Comparison of ENCODE assay signal across 28 cellular contexts in genomic region chr13:66958611-66959010, GRCh38.
DNase-seq lines count a peak whose midpoint lies in the region; ATAC-seq and TF ChIP-seq lines count a peak whose summit lies in the region.
"Had no signal": no experiment of that assay in that cellular context is flagged by ENCODE, and none has a peak within 500 bp of the region (broad histone marks: within the 10 kb centered on the region; RNA-seq: fewer than 3 reads in every experiment).

No MANE protein-coding gene starts in this region.

- H3K27me3 Mint-ChIP-seq in stimulated activated memory B cell treated with anti-CD40 and anti-IgM and Interleukin-4, amounts not matched to agents 10 μg/mL and 1 μg/mL and 100 μg/mL, for 72 hours, result no peaks in the 10 kb centered on the region
- H3K27me3 Mint-ChIP-seq: activated CD4-positive, alpha-beta T cell treated with anti-CD3 and anti-CD28 coated beads, Interleukin-2, amount 10 ng/mL, durations not matched to agents 24 days and 14 days; activated naive CD8-positive, alpha-beta T cell; CD8-positive, alpha-beta memory T cell had no signal

- H3K36me3 ChIP-seq in heart right ventricle (no peaks in the 10 kb centered on the region), right atrium auricular region (no peaks in the 10 kb centered on the region)
- H3K36me3 ChIP-seq: ascending aorta, neutrophil, thyroid gland had no signal

- no peaks in the 10 kb centered on the region for H3K4me1 Mint-ChIP-seq in stimulated activated memory B cell treated with anti-CD40 and anti-IgM and Interleukin-4, amounts not matched to agents 10 μg/mL and 1 μg/mL and 100 μg/mL, for 72 hours
- H3K4me1 Mint-ChIP-seq: CD8-positive, alpha-beta memory T cell; stimulated activated effector memory CD8-positive, alpha-beta T cell treated with anti-CD3 and anti-CD28 coated beads, Interleukin-12 subunit alpha, Interleukin-12 subunit beta, amount 100 ng/mL, for 72 hours had no signal

- H3K27ac Mint-ChIP-seq in stimulated activated memory B cell treated with anti-CD40 and anti-IgM and Interleukin-4, amounts not matched to agents 10 μg/mL and 1 μg/mL and 100 μg/mL, for 72 hours, result no peak overlapping the region
- H3K27ac Mint-ChIP-seq: activated CD4-positive, alpha-beta T cell treated with anti-CD3 and anti-CD28 coated beads, Interleukin-2, amount 10 ng/mL, durations not matched to agents 24 days and 14 days; activated naive CD8-positive, alpha-beta T cell; activated T-helper 2 cell treated with anti-CD3 and anti-CD28 coated beads, Interferon-gamma antibody, Interleukin-2, Interleukin-4, amounts not matched to agents 10 μg/mL and 5 μg/mL and 100 μg/mL, durations not matched to agents 14 hours and 24 hours and 36 hours; CD8-positive, alpha-beta memory T cell; stimulated activated effector memory CD8-positive, alpha-beta T cell treated with anti-CD3 and anti-CD28 coated beads, Interleukin-12 subunit alpha, Interleukin-12 subunit beta, amount 100 ng/mL, for 72 hours had no signal

- no peaks in the 10 kb centered on the region for H3K9me3 Mint-ChIP-seq in stimulated activated memory B cell treated with anti-CD40 and anti-IgM and Interleukin-4, amounts not matched to agents 10 μg/mL and 1 μg/mL and 100 μg/mL, for 72 hours
- H3K9me3 Mint-ChIP-seq: activated CD4-positive, alpha-beta T cell treated with anti-CD3 and anti-CD28 coated beads, Interleukin-2, amount 10 ng/mL, durations not matched to agents 24 days and 14 days; activated T-helper 2 cell treated with anti-CD3 and anti-CD28 coated beads, Interferon-gamma antibody, Interleukin-2, Interleukin-4, amounts not matched to agents 10 μg/mL and 5 μg/mL and 100 μg/mL, durations not matched to agents 14 hours and 24 hours and 36 hours had no signal

- no peaks in the 10 kb centered on the region for H3K36me3 Mint-ChIP-seq in stimulated activated memory B cell treated with anti-CD40 and anti-IgM and Interleukin-4, amounts not matched to agents 10 μg/mL and 1 μg/mL and 100 μg/mL, for 72 hours
- H3K36me3 Mint-ChIP-seq: activated naive CD8-positive, alpha-beta T cell; CD8-positive, alpha-beta memory T cell; stimulated activated effector memory CD8-positive, alpha-beta T cell treated with anti-CD3 and anti-CD28 coated beads, Interleukin-12 subunit alpha, Interleukin-12 subunit beta, amount 100 ng/mL, for 72 hours had no signal

- WGBS in heart right ventricle, 2 donors, result 73 to 78% methylated on average over 3 of the region's 3 CpGs

- ATAC-seq in GM19023 (IDR thresholded peaks at IDR 0.05; ENCODE audit: unreplicated experiment), result peak; percentile 63
- peak; percentile 39 for ATAC-seq in GM21786 (IDR thresholded peaks at IDR 0.05; ENCODE audit: unreplicated experiment)
- ATAC-seq in HG03342 (IDR thresholded peaks at IDR 0.05; ENCODE audit: unreplicated experiment), result peak; percentile 72
- peak; percentile 54 for ATAC-seq in stimulated activated memory B cell treated with anti-CD40 and anti-IgM and Interleukin-4, amounts not matched to agents 10 μg/mL and 1 μg/mL and 100 μg/mL, for 72 hours
- no peak for ATAC-seq in heart right ventricle
- ATAC-seq: Panc1; psoas muscle; stimulated activated effector memory CD8-positive, alpha-beta T cell treated with anti-CD3 and anti-CD28 coated beads, Interleukin-12 subunit alpha, Interleukin-12 subunit beta, amount 100 ng/mL, for 72 hours had no signal

- no peaks in the 10 kb centered on the region for H3K9me3 ChIP-seq in heart right ventricle
- no peaks in the 10 kb centered on the region for H3K9me3 ChIP-seq in right atrium auricular region
- H3K9me3 ChIP-seq: ascending aorta, neutrophil, psoas muscle, thyroid gland had no signal

- DNase-seq in heart right ventricle (no peak), HuH-7.5 (ENCODE audit: low spot score) (no peak), right atrium auricular region (ENCODE audit: low spot score) (no peak)
- DNase-seq: activated CD4-positive, alpha-beta T cell treated with anti-CD3 and anti-CD28 coated beads, Interleukin-2, amount 10 ng/mL, durations not matched to agents 24 days and 14 days; AML-193; CD8-positive, alpha-beta memory T cell; dermis blood vessel endothelial cell; GF-D8; Karpas-422; MV-4-11; NCI-H187 treated with DMSO at 0.1 percent for 48 hours; NCI-H446 treated with DMSO at 0.1 percent for 48 hours; psoas muscle; SIG-M5; stimulated activated CD4-positive, alpha-beta T cell treated with anti-CD3 and anti-CD28 coated beads, Interleukin-2, amount 100 ng/mL, for 24 hours; T-helper 1 cell; thyroid gland had no signal

- H3K4me3 ChIP-seq in heart right ventricle (no peak overlapping the region), right atrium auricular region (no peak overlapping the region)
- H3K4me3 ChIP-seq: ascending aorta, psoas muscle, skin epidermis, thyroid gland had no signal

- H3K27ac ChIP-seq in heart right ventricle, result no peak overlapping the region
- H3K27ac ChIP-seq in right atrium auricular region, result no peak overlapping the region
- H3K27ac ChIP-seq: ascending aorta, neutrophil, psoas muscle, skin epidermis, thyroid gland had no signal

- H3K27me3 ChIP-seq in heart right ventricle, result no peaks in the 10 kb centered on the region
- H3K27me3 ChIP-seq in right atrium auricular region, result no peaks in the 10 kb centered on the region
- H3K27me3 ChIP-seq: ascending aorta, neutrophil, thyroid gland had no signal

- H3K4me3 Mint-ChIP-seq in stimulated activated memory B cell treated with anti-CD40 and anti-IgM and Interleukin-4, amounts not matched to agents 10 μg/mL and 1 μg/mL and 100 μg/mL, for 72 hours, result no peak overlapping the region
- H3K4me3 Mint-ChIP-seq: activated CD4-positive, alpha-beta T cell treated with anti-CD3 and anti-CD28 coated beads, Interleukin-2, amount 10 ng/mL, durations not matched to agents 24 days and 14 days; activated naive CD8-positive, alpha-beta T cell; CD8-positive, alpha-beta memory T cell; stimulated activated effector memory CD8-positive, alpha-beta T cell treated with anti-CD3 and anti-CD28 coated beads, Interleukin-12 subunit alpha, Interleukin-12 subunit beta, amount 100 ng/mL, for 72 hours had no signal

- H3K4me1 ChIP-seq in heart right ventricle, result no peaks in the 10 kb centered on the region
- H3K4me1 ChIP-seq in right atrium auricular region, result no peaks in the 10 kb centered on the region
- H3K4me1 ChIP-seq: ascending aorta, psoas muscle, thyroid gland had no signal

- TF ChIP-seq CTCF in heart right ventricle (IDR thresholded peaks at IDR 0.05) (no peak), right atrium auricular region (IDR thresholded peaks at IDR 0.05) (no peak)

- intact Hi-C loops in heart right ventricle (cut with DNase I), result no loop called here

Comparison
In these comparisons a context has a peak if more than half of its experiments do, and no peak if none do; other contexts are left out.
1. ATAC-seq: peak in GM19023 (single experiment), GM21786 (single experiment), HG03342 (single experiment) and stimulated activated memory B cell treated with anti-CD40 and anti-IgM and Interleukin-4, amounts not matched to agents 10 μg/mL and 1 μg/mL and 100 μg/mL, for 72 hours (single experiment); none in heart right ventricle (0 of 8).